In the genomic region with DNA sequence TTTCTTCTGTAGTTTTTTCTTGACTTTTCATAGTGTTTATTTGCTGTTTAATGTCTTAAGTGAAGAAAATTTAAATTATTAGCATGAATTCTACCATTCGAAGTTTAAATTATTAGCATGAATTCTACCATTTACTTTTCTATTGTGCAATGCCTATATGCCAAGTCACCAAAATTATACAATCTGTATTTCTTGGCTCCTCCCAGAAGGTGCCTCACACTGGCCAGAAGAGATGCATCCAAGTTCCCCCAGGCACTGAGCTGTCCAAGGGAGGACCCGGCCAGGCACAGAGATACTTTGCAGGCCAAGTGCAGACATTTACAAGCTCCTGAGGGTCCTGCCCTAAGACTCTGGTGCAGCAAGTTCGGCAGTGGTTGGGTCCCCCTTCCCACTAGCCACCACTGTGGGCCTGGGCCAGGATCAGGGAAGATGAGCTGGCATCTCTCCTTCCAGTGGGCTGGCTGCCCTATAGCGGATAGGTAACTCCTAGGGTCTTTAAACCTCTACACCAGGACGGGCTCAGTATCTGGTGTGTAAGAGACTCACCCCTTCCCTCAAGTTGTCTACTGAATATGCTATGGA, we compare ENCODE assay signal across 33 cellular contexts. TPM values are rescaled to one million over a fixed set of nuclear protein-coding genes. Genes with fewer than 3 reads are reported as not detected.
"Had no signal": no experiment of that assay in that cellular context is flagged by ENCODE, and none has a peak within 500 bp of the region (broad histone marks: within the 10 kb centered on the region; RNA-seq: fewer than 3 reads in every experiment).

No MANE protein-coding gene starts in this region.

- H3K4me1 Mint-ChIP-seq: activated T-helper 17 cell treated with anti-CD3 and anti-CD28 coated beads, Interleukin-2, amount 50 U/mL, for 72 hours; stimulated activated memory B cell treated with anti-CD40 and anti-IgM and Interleukin-4, amounts not matched to agents 10 μg/mL and 1 μg/mL and 100 μg/mL, for 72 hours had no signal

- H3K27me3 ChIP-seq: vagina had no signal

- H3K36me3 Mint-ChIP-seq: type B pancreatic cell had no signal

- H3K9me3 ChIP-seq: vagina had no signal

- H3K27ac ChIP-seq: parathyroid adenoma, psoas muscle, vagina, VCaP had no signal

- H3K36me3 ChIP-seq: vagina had no signal

- ATAC-seq: activated naive CD8-positive, alpha-beta T cell treated with anti-CD3 and anti-CD28 coated beads, Interleukin-2, amount 50 U/mL, for 24 hours; activated T-cell treated with anti-CD3 and anti-CD28 coated beads, Interleukin-2, amount 50 U/mL, for 4 hours; activated T-helper 17 cell treated with anti-CD3 and anti-CD28 coated beads, Interleukin-2, amount 50 U/mL, for 72 hours; left colon; psoas muscle; stimulated activated memory B cell treated with anti-CD40 and anti-IgM and Interleukin-4, amounts not matched to agents 10 μg/mL and 1 μg/mL and 100 μg/mL, for 72 hours; stimulated activated naive CD8-positive, alpha-beta T cell treated with anti-CD3 and anti-CD28 coated beads, Interleukin-15, amount 100 ng/mL, for 72 hours had no signal

- H3K27ac Mint-ChIP-seq: activated naive CD4-positive, alpha-beta T cell treated with anti-CD3 and anti-CD28 coated beads, Interleukin-2, amount 50 U/mL, for 24 hours; activated naive CD8-positive, alpha-beta T cell treated with anti-CD3 and anti-CD28 coated beads, Interleukin-2, amount 50 U/mL, for 24 hours; activated T-helper 17 cell treated with anti-CD3 and anti-CD28 coated beads, Interleukin-2, amount 50 U/mL, for 72 hours; naive B cell; stimulated activated memory B cell treated with anti-CD40 and anti-IgM and Interleukin-4, amounts not matched to agents 10 μg/mL and 1 μg/mL and 100 μg/mL, for 72 hours; stimulated activated naive CD8-positive, alpha-beta T cell treated with anti-CD3 and anti-CD28 coated beads, Interleukin-15, amount 100 ng/mL, for 72 hours; T-helper 1 cell treated with Interleukin-12 subunit alpha and Interleukin-12 subunit beta and Interleukin-4 antibody, amounts not matched to agents 30 μg/mL and 1 μg/mL, for 36 hours; type B pancreatic cell had no signal

- H3K27me3 Mint-ChIP-seq: activated naive CD4-positive, alpha-beta T cell treated with anti-CD3 and anti-CD28 coated beads, Interleukin-2, amount 50 U/mL, for 24 hours; activated naive CD8-positive, alpha-beta T cell treated with anti-CD3 and anti-CD28 coated beads, Interleukin-2, amount 50 U/mL, for 24 hours; activated T-helper 17 cell treated with anti-CD3 and anti-CD28 coated beads, Interleukin-2, amount 50 U/mL, for 72 hours; naive B cell; stimulated activated memory B cell treated with anti-CD40 and anti-IgM and Interleukin-4, amounts not matched to agents 10 μg/mL and 1 μg/mL and 100 μg/mL, for 72 hours; stimulated activated naive CD8-positive, alpha-beta T cell treated with anti-CD3 and anti-CD28 coated beads, Interleukin-15, amount 100 ng/mL, for 72 hours had no signal

- H3K4me3 Mint-ChIP-seq: activated naive CD4-positive, alpha-beta T cell treated with anti-CD3 and anti-CD28 coated beads, Interleukin-2, amount 50 U/mL, for 24 hours; activated naive CD8-positive, alpha-beta T cell treated with anti-CD3 and anti-CD28 coated beads, Interleukin-2, amount 50 U/mL, for 24 hours; activated T-cell treated with anti-CD3 and anti-CD28 coated beads, Interleukin-2, amount 50 U/mL, for 4 hours; activated T-helper 17 cell treated with anti-CD3 and anti-CD28 coated beads, Interleukin-2, amount 50 U/mL, for 72 hours; stimulated activated memory B cell treated with anti-CD40 and anti-IgM and Interleukin-4, amounts not matched to agents 10 μg/mL and 1 μg/mL and 100 μg/mL, for 72 hours; stimulated activated naive CD8-positive, alpha-beta T cell treated with anti-CD3 and anti-CD28 coated beads, Interleukin-15, amount 100 ng/mL, for 72 hours; T-helper 1 cell treated with Interleukin-12 subunit alpha and Interleukin-12 subunit beta and Interleukin-4 antibody, amounts not matched to agents 30 μg/mL and 1 μg/mL, for 36 hours; type B pancreatic cell had no signal

- DNase-seq: activated CD4-positive, alpha-beta T cell treated with anti-CD3 and anti-CD28 coated beads for 4 hours; activated CD4-positive, alpha-beta T cell treated with anti-CD3 and anti-CD28 coated beads, Interleukin-2, amount 50 U/mL, for 4 hours; activated naive CD8-positive, alpha-beta T cell treated with anti-CD3 and anti-CD28 coated beads, Interleukin-2, amount 50 U/mL, for 24 hours; activated T-cell treated with anti-CD3 and anti-CD28 coated beads, Interleukin-2, amount 50 U/mL, for 4 hours; amygdala; effector CD8-positive, alpha-beta T cell; hippocampal formation; kidney; left colon; mammary epithelial cell; naive B cell; psoas muscle; stimulated activated CD4-positive, alpha-beta T cell treated with anti-CD3 and anti-CD28 coated beads, Interleukin-1b, Interleukin-23, amount 100 ng/mL, for 48 hours; stimulated activated CD4-positive, alpha-beta T cell treated with anti-CD3 and anti-CD28 coated beads, Interleukin-4, amount 100 ng/mL, for 4 hours; stimulated activated CD8-positive, alpha-beta memory T cell treated with anti-CD3 and anti-CD28 coated beads, Interleukin-4, amount 100 ng/mL, for 48 hours; stimulated activated naive CD8-positive, alpha-beta T cell treated with anti-CD3 and anti-CD28 coated beads, Interleukin-15, amount 100 ng/mL, for 72 hours; substantia nigra; T-helper 9 cell had no signal

- H3K4me3 ChIP-seq: psoas muscle, smooth muscle cell, vagina had no signal

- H3K4me1 ChIP-seq: parathyroid adenoma, psoas muscle, vagina had no signal

RNA-seq across cellular contexts. Expression of gene TMEM247, which starts 31.3 kb away (rescaled TPM):
- total RNA-seq: activated T-cell treated with anti-CD3 and anti-CD28 coated beads, Interleukin-2, amount 50 U/mL, for 4 hours; activated T-helper 17 cell treated with anti-CD3 and anti-CD28 coated beads, Interleukin-2, amount 50 U/mL, for 72 hours; dermis microvascular lymphatic vessel endothelial cell; epithelial cell of proximal tubule; fibroblast of lung; kidney; left colon; liver; mammary epithelial cell; psoas muscle; smooth muscle cell; vagina had no signal
- polyA plus RNA-seq: fibroblast of lung, liver, mammary epithelial cell, neural cell, psoas muscle, smooth muscle cell, thymus had no signal
